Comparison of ENCODE assay signal across 16 cellular contexts in the genomic region with DNA sequence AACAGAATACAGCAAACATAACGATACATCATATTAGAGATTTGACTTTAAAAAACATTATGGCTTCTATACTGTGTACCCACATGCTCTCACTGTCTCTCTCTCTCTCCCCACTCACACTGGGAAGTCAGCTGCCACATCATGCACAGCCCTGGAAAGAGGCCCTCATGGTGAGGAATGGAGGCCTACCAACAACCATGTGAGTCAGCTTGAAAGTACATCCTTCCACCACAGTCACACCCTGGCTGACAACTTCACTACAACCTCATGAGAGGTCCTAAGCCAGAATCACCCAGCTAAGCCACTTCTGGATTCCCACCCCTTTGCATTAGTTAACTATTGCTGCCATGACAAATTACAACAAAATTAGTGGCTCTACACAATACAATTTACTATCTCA. TPM values are rescaled to one million over a fixed set of nuclear protein-coding genes. Genes with fewer than 3 reads are reported as not detected.
DNase-seq lines count a peak whose midpoint lies in the region; ATAC-seq and TF ChIP-seq lines count a peak whose summit lies in the region.
"Had no signal": no experiment of that assay in that cellular context is flagged by ENCODE, and none has a peak within 500 bp of the region (broad histone marks: within the 10 kb centered on the region; RNA-seq: fewer than 3 reads in every experiment).

No MANE protein-coding gene starts in this region.

- peak; percentile 4 to 7 for DNase-seq in stimulated activated CD4-positive, alpha-beta T cell treated with anti-CD3 and anti-CD28 coated beads, Interleukin-15, amount 100 ng/mL, for 48 hours (ENCODE audit: low read depth in 2 of 2)
- DNase-seq in stimulated activated CD4-positive, alpha-beta T cell treated with anti-CD3 and anti-CD28 coated beads, Interleukin-4, amount 100 ng/mL, for 4 hours, result no peak
- DNase-seq in RPMI7951 (ENCODE audit: low read depth), result peak; percentile 49
- peak; percentile 87 for DNase-seq in fibroblast of mammary gland (ENCODE audit: low read depth)
- no peak for DNase-seq in SKM-1 (lab: John Stamatoyannopoulos, UW; ENCODE audit: unreplicated experiment)
- DNase-seq in NCI-H446 treated with DMSO at 0.1 percent for 48 hours (lab: John Stamatoyannopoulos, UW), result no peak
- no peak for DNase-seq in occipital lobe (lab: John Stamatoyannopoulos, UW)
- DNase-seq: activated CD8-positive, alpha-beta memory T cell treated with anti-CD3 and anti-CD28 coated beads for 24 hours; BE2C; gastrocnemius medialis; NCI-H2029 treated with DMSO at 0.1 percent for 48 hours; NCI-H748 treated with DMSO at 0.1 percent for 48 hours; Right ventricle myocardium superior; T-helper 9 cell had no signal

- TF ChIP-seq CTCF in fibroblast of mammary gland (conservative IDR thresholded peaks at IDR 0.05; ENCODE audit: control insufficient read depth, insufficient read depth, low read depth, low read length), result no peak

- ATAC-seq in HG03520 (IDR thresholded peaks at IDR 0.05; ENCODE audit: unreplicated experiment), result no peak
- ATAC-seq: gastrocnemius medialis had no signal

- no peak overlapping the region for H3K4me3 ChIP-seq in fibroblast of mammary gland (ENCODE audit: control insufficient read depth, low read depth, low read length)
- H3K4me3 ChIP-seq: gastrocnemius medialis had no signal

RNA-seq across cellular contexts. Expression of a gene that starts 23.3 kb away (rescaled TPM):
- total RNA-seq in RPMI7951 (2014; rRNA removed; shearing (Covaris generic)), result not detected in 2 replicates
- total RNA-seq in occipital lobe, result 226 TPM
- total RNA-seq: gastrocnemius medialis, progenitor cell of endocrine pancreas had no signal

Comparison
In these comparisons a context has a peak if more than half of its experiments do, and no peak if none do; other contexts are left out.
1. DNase-seq: peak in stimulated activated CD4-positive, alpha-beta T cell treated with anti-CD3 and anti-CD28 coated beads, Interleukin-15, amount 100 ng/mL, for 48 hours (2 of 2), RPMI7951 (single experiment) and fibroblast of mammary gland (single experiment); none in stimulated activated CD4-positive, alpha-beta T cell treated with anti-CD3 and anti-CD28 coated beads, Interleukin-4, amount 100 ng/mL, for 4 hours (0 of 2), SKM-1 (single experiment), NCI-H446 treated with DMSO at 0.1 percent for 48 hours (single experiment) and occipital lobe (single experiment).
2. RNA of a gene that starts 23.3 kb away (total RNA-seq): 226 TPM in occipital lobe (single experiment); not detected in RPMI7951; every median in the first group is over 100 times any median in the second.